ENCODE assay signal across 16 cellular contexts in genomic region chr1:59151860-59152259, GRCh38.
DNase-seq lines count a peak whose midpoint lies in the region; ATAC-seq, FAIRE-seq and TF ChIP-seq lines count a peak whose summit lies in the region.
"Had no signal": no experiment of that assay in that cellular context is flagged by ENCODE, and none has a peak within 500 bp of the region (broad histone marks: within the 10 kb centered on the region; RNA-seq: fewer than 3 reads in every experiment).

No MANE protein-coding gene starts in this region.

- H3K18ac ChIP-seq in H1 (ENCODE audit: extremely low read depth, low read length): no peak overlapping the region

- H3K4me1 ChIP-seq in heart left ventricle: peaks cover 0 to 49% (median 30%) of the 10 kb centered on the region in 12 donors
- H3K4me1 ChIP-seq in H1 (replicated peaks in 1 of 4; ENCODE audit: control insufficient read depth in 3 of 4, insufficient read depth in 4 of 4, low read length in 3 of 4): peaks cover 4 to 7% (median 4%) of the 10 kb centered on the region in 4 experiments; a peak in 6 of 7 replicates
- H3K4me1 ChIP-seq in muscle layer of duodenum (ENCODE audit: control insufficient read depth in 1 of 2, insufficient read depth in 2 of 2, low read length in 2 of 2): peaks cover 4 to 13% of the 10 kb centered on the region in 2 donors
- H3K4me1 ChIP-seq in uterus: peaks cover 0 to 4% of the 10 kb centered on the region in 2 donors

- no peak overlapping the region for H2BK120ac ChIP-seq in H1 (replicated peaks; ENCODE audit: low read depth, low read length)

- peaks cover 66% of the 10 kb centered on the region for H3K4me1 Mint-ChIP-seq in nephron progenitor cell

- no peaks in the 10 kb centered on the region for H4K20me1 ChIP-seq in H1 (replicated peaks in 1 of 2; ENCODE audit: control insufficient read depth in 1 of 2, insufficient read depth in 2 of 2, low read length in 2 of 2)

- no peak overlapping the region for H3K4ac ChIP-seq in H1 (replicated peaks; ENCODE audit: insufficient read length, low read depth, low read length)

- no peak for FAIRE-seq in H1 (lab: Jason Lieb, UNC)
- FAIRE-seq in HTR-8/SVneo (lab: Jason Lieb, UNC): no peak
- FAIRE-seq: A204.1 had no signal

- no peaks in the 10 kb centered on the region for H3K27me3 ChIP-seq in heart left ventricle
- peaks cover 0 to 5% (median 0%) of the 10 kb centered on the region in 4 experiments; a peak in 1 of 7 replicates for H3K27me3 ChIP-seq in H1 (replicated peaks in 1 of 4; ENCODE audit: control insufficient read depth in 3 of 4, extremely low read depth in 1 of 4, insufficient read depth in 3 of 4, low read length in 3 of 4)
- no peaks in the 10 kb centered on the region for H3K27me3 ChIP-seq in muscle layer of duodenum (ENCODE audit: low read depth, low read length)
- no peaks in the 10 kb centered on the region for H3K27me3 ChIP-seq in uterus

- no peaks in the 10 kb centered on the region for H3K36me3 Mint-ChIP-seq in nephron progenitor cell (ENCODE audit: low read depth)
- H3K36me3 Mint-ChIP-seq: natural killer cell; stimulated activated naive B cell treated with anti-CD40 and anti-IgM and Interleukin-4, amounts not matched to agents 10 μg/mL and 1 μg/mL and 100 μg/mL, for 72 hours had no signal

- H3K27ac ChIP-seq in heart left ventricle: peak overlapping the region; percentile 19 to 94 (median 88)
- H3K27ac ChIP-seq in H1 (ENCODE audit: low read depth, low read length): no peak overlapping the region
- peak overlapping the region; percentile 76 for H3K27ac ChIP-seq in muscle layer of duodenum (ENCODE audit: low read length)
- peak overlapping the region; percentile 81 for H3K27ac ChIP-seq in uterus

- H2BK12ac ChIP-seq in H1 (ENCODE audit: low read depth, low read length): no peak overlapping the region

- H3K79me2 ChIP-seq in H1 (ENCODE audit: control insufficient read depth in 1 of 2, insufficient read depth in 2 of 2, low read length in 2 of 2): no peaks in the 10 kb centered on the region

- TF ChIP-seq RAD21 in H1 (IDR thresholded peaks at IDR 0.05 in 1 of 2, conservative IDR thresholded peaks at IDR 0.05 in 1 of 2; ENCODE audit: low read depth in 2 of 2, low read length in 2 of 2): no peak

- CTCF ChIA-PET in H1 (lab: Charles Lee; ENCODE audit: partially characterized antibody): interaction anchor here (1.5 kb wide), 1 partner anchor 12 kb away, joined by 3 read pairs; no protein-coding TSS in a partner anchor

- no peak overlapping the region for H2BK20ac ChIP-seq in H1 (ENCODE audit: low read length)

- H3K27me3 Mint-ChIP-seq in nephron progenitor cell (ENCODE audit: low read depth, poor library complexity): peaks cover 7% of the 10 kb centered on the region
- H3K27me3 Mint-ChIP-seq: activated naive CD8-positive, alpha-beta T cell treated with anti-CD3 and anti-CD28 coated beads, Interleukin-2, amount 50 U/mL, for 24 hours; effector memory CD8-positive, alpha-beta T cell; stimulated activated naive B cell treated with anti-CD40 and anti-IgM and Interleukin-4, amounts not matched to agents 10 μg/mL and 1 μg/mL and 100 μg/mL, for 72 hours had no signal

- no peak overlapping the region for H3K56ac ChIP-seq in H1 (replicated peaks; ENCODE audit: insufficient read length, low read depth, low read length)

- H3K23me2 ChIP-seq in H1 (ENCODE audit: low read depth, low read length): peaks cover 2% of the 10 kb centered on the region; the same call in 1 of the 2 replicates

- no peak for DNase-seq in heart left ventricle
- DNase-seq in cardiac septum (ENCODE audit: low spot score): no peak
- DNase-seq in H1 (ENCODE audit: low read depth in 1 of 2, low spot score in 2 of 2): no peak
- no peak for DNase-seq in uterus
- no peak for DNase-seq in LoVo (ENCODE audit: low spot score)
- no peak for DNase-seq in nephron progenitor cell
- no peak for DNase-seq in HTR-8/SVneo (ENCODE audit: insufficient read length, low spot score)
- DNase-seq: activated naive CD8-positive, alpha-beta T cell treated with anti-CD3 and anti-CD28 coated beads, Interleukin-2, amount 50 U/mL, for 24 hours; DMS53; effector memory CD8-positive, alpha-beta T cell; H9; natural killer cell; NCI-H2029; stimulated activated naive B cell treated with anti-CD40 and anti-IgM and Interleukin-4, amounts not matched to agents 10 μg/mL and 1 μg/mL and 100 μg/mL, for 72 hours had no signal

- WGBS in heart left ventricle, 4 donors: 29 to 57% (median 44%) methylated on average over 1 of the region's 1 CpG
- WGBS in H1 (ENCODE audit: extremely low coverage in 1 of 2, insufficient coverage in 1 of 2, insufficient read length in 1 of 2, insufficient replicate concordance in 2 of 2, low coverage in 1 of 2, low lambda C conversion rate in 2 of 2, missing lambda C conversion rate in 1 of 2), 2 experiments: 91% methylated on average over 1 of the region's 1 CpG; no CpG with 5 or more reads in 1 of the 2 experiments

- H2BK15ac ChIP-seq in H1 (ENCODE audit: low read length): 0 out of 2 replicates have a peak overlapping the region, but pooled peaks have one; percentile 40

- no peak overlapping the region for H2AFZ ChIP-seq in H1 (ENCODE audit: low read length)

- H3K9ac ChIP-seq in H1 (replicated peaks in 1 of 4; ENCODE audit: extremely low read depth in 1 of 4, low read depth in 3 of 4, low read length in 3 of 4): no peak overlapping the region

- no peak overlapping the region for H3K4me2 ChIP-seq in H1 (ENCODE audit: insufficient read depth in 1 of 2, low read depth in 2 of 2, low read length in 2 of 2)

- H3K9me3 Mint-ChIP-seq in nephron progenitor cell: peaks cover 2% of the 10 kb centered on the region
- H3K9me3 Mint-ChIP-seq: activated naive CD8-positive, alpha-beta T cell treated with anti-CD3 and anti-CD28 coated beads, Interleukin-2, amount 50 U/mL, for 24 hours; effector memory CD8-positive, alpha-beta T cell; H9; natural killer cell; stimulated activated naive B cell treated with anti-CD40 and anti-IgM and Interleukin-4, amounts not matched to agents 10 μg/mL and 1 μg/mL and 100 μg/mL, for 72 hours had no signal

- H3K36me3 ChIP-seq in heart left ventricle: no peaks in the 10 kb centered on the region
- H3K36me3 ChIP-seq in H1 (ENCODE audit: control insufficient read depth in 2 of 4, insufficient read depth in 4 of 4, low read length in 3 of 4): no peaks in the 10 kb centered on the region
- H3K36me3 ChIP-seq in muscle layer of duodenum (ENCODE audit: control insufficient read depth in 1 of 2, insufficient read depth in 2 of 2, low read length in 2 of 2): no peaks in the 10 kb centered on the region
- H3K36me3 ChIP-seq in uterus: no peaks in the 10 kb centered on the region

- TF ChIP-seq EP300 in H1 (IDR thresholded peaks at IDR 0.05; ENCODE audit: borderline replicate concordance in 1 of 2, low read depth in 2 of 2, low read length in 2 of 2): no peak

- H2BK5ac ChIP-seq in H1 (ENCODE audit: low read depth, low read length): no peak overlapping the region

- ATAC-seq in heart left ventricle: no peak
- ATAC-seq: activated naive CD8-positive, alpha-beta T cell treated with anti-CD3 and anti-CD28 coated beads, Interleukin-2, amount 50 U/mL, for 24 hours; effector memory CD8-positive, alpha-beta T cell; natural killer cell; stimulated activated naive B cell treated with anti-CD40 and anti-IgM and Interleukin-4, amounts not matched to agents 10 μg/mL and 1 μg/mL and 100 μg/mL, for 72 hours had no signal

- no peak overlapping the region for H4K8ac ChIP-seq in H1 (ENCODE audit: extremely low read depth, insufficient read depth, low read length)

- no peak overlapping the region for H4K91ac ChIP-seq in H1 (replicated peaks; ENCODE audit: insufficient read length, low read length)

- POLR2A ChIA-PET in H1 (lab: Charles Lee; ENCODE audit: partially characterized antibody): no interaction called here

- no peak for TF ChIP-seq POLR2A in heart left ventricle (IDR thresholded peaks at IDR 0.05)
- TF ChIP-seq POLR2A in H1 (IDR thresholded peaks at IDR 0.05; ENCODE audit: control extremely low read depth in 1 of 2, low read depth in 2 of 2, low read length in 2 of 2): no peak
- TF ChIP-seq POLR2A in uterus (IDR thresholded peaks at IDR 0.05): no peak

- no peaks in the 10 kb centered on the region for H3K79me1 ChIP-seq in H1 (ENCODE audit: low read depth, low read length)

- H3K27ac Mint-ChIP-seq in nephron progenitor cell: no peak overlapping the region
- H3K27ac Mint-ChIP-seq: activated naive CD8-positive, alpha-beta T cell treated with anti-CD3 and anti-CD28 coated beads, Interleukin-2, amount 50 U/mL, for 24 hours; H9; natural killer cell; stimulated activated naive B cell treated with anti-CD40 and anti-IgM and Interleukin-4, amounts not matched to agents 10 μg/mL and 1 μg/mL and 100 μg/mL, for 72 hours had no signal

- no peak overlapping the region for H2AK5ac ChIP-seq in H1 (ENCODE audit: low read depth, low read length)

- H3K14ac ChIP-seq in H1 (ENCODE audit: insufficient read length): no peak overlapping the region

- H3K4me3 ChIP-seq in heart left ventricle (no peak overlapping the region), H1 (ENCODE audit: extremely low read depth in 1 of 4, insufficient read depth in 2 of 4, low read depth in 3 of 4, low read length in 4 of 4) (no peak overlapping the region), muscle layer of duodenum (ENCODE audit: low read depth in 1 of 2, low read length in 2 of 2) (no peak overlapping the region), uterus (no peak overlapping the region)

- H4K5ac ChIP-seq in H1 (ENCODE audit: insufficient read length, low read depth, low read length): no peak overlapping the region

- intact Hi-C loops in heart left ventricle (cut with DNase I): loop anchor here in 5 of 10 donors (1.0 to 10.0 kb wide), 8 partner anchors 53 to 370 kb away; partner anchors contain the start of genes FGGY (in 3 of the 5) and JUN (in 1 of the 5)
- intact Hi-C loops in cardiac septum (cut with DNase I): loop anchor here (2.0 to 5.0 kb wide), 2 partner anchors 240 to 253 kb away; no protein-coding TSS in a partner anchor
- intact Hi-C loops in uterus (cut with DNase I; ENCODE audit: low total_unique reads): no loop called here

- no peak overlapping the region for H3K23ac ChIP-seq in H1 (ENCODE audit: insufficient read length)

- TF ChIP-seq CTCF in heart left ventricle (IDR thresholded peaks at IDR 0.05) (no peak), H1 (IDR thresholded peaks at IDR 0.05; ENCODE audit: control extremely low read depth in 1 of 3, insufficient read depth in 1 of 3, low read depth in 1 of 3, low read length in 3 of 3) (no peak), uterus (IDR thresholded peaks at IDR 0.05) (no peak), nephron progenitor cell (IDR thresholded peaks at IDR 0.05) (no peak)

- no peak overlapping the region for H3K4me3 Mint-ChIP-seq in nephron progenitor cell
- H3K4me3 Mint-ChIP-seq: activated naive CD8-positive, alpha-beta T cell treated with anti-CD3 and anti-CD28 coated beads, Interleukin-2, amount 50 U/mL, for 24 hours; effector memory CD8-positive, alpha-beta T cell; H9; natural killer cell; stimulated activated naive B cell treated with anti-CD40 and anti-IgM and Interleukin-4, amounts not matched to agents 10 μg/mL and 1 μg/mL and 100 μg/mL, for 72 hours had no signal

- no peaks in the 10 kb centered on the region for H3K9me3 ChIP-seq in heart left ventricle
- no peaks in the 10 kb centered on the region for H3K9me3 ChIP-seq in H1 (ENCODE audit: insufficient read depth in 2 of 2, low read depth in 1 of 2, low read length in 1 of 2)
- no peaks in the 10 kb centered on the region for H3K9me3 ChIP-seq in muscle layer of duodenum (ENCODE audit: control insufficient read depth in 1 of 2, low read length in 2 of 2)
- no peaks in the 10 kb centered on the region for H3K9me3 ChIP-seq in uterus
